ENCODE assay signal across 20 cellular contexts in the genomic region with DNA sequence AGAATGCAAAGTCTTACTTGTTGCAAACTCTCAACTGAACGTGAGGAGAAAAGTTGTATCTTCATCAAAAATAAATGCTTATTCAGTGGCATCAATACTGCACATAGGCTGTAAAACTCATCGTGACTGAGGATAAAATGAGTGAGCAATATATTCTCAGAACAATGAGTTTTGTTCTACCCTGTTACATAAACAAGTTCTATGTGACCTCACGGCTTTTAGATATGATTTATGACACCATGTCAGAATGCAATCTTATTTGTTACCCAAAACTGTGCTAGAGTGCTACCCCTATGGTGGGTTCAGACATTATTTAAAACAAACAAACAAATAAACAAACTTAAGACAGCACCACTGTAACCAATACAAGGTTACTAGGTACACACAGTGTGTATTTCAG. TPM values are rescaled to one million over a fixed set of nuclear protein-coding genes. Genes with fewer than 3 reads are reported as not detected.
A peak's percentile ranks its signal among the peaks of the same experiment; 100 is the strongest.
DNase-seq lines count a peak whose midpoint lies in the region; ATAC-seq, FAIRE-seq and TF ChIP-seq lines count a peak whose summit lies in the region.
"Had no signal": no experiment of that assay in that cellular context is flagged by ENCODE, and none has a peak within 500 bp of the region (broad histone marks: within the 10 kb centered on the region; RNA-seq: fewer than 3 reads in every experiment).

No MANE protein-coding gene starts in this region.

- H3K4me3 Mint-ChIP-seq in activated CD4-positive, alpha-beta T cell treated with anti-CD3 and anti-CD28 coated beads, Interleukin-2, amount 10 ng/mL, durations not matched to agents 24 days and 14 days, result no peak overlapping the region

- H3K36me3 ChIP-seq in PC-3 (ENCODE audit: low read depth, low read length) (no peaks in the 10 kb centered on the region), skeletal muscle satellite cell (ENCODE audit: insufficient read depth, low read length) (no peaks in the 10 kb centered on the region)
- H3K36me3 ChIP-seq: right lobe of liver, thyroid gland had no signal

- no peak overlapping the region for H3K4me3 ChIP-seq in PC-3 (ENCODE audit: low read length)
- H3K4me3 ChIP-seq in skeletal muscle satellite cell (ENCODE audit: low read length), result no peak overlapping the region
- H3K4me3 ChIP-seq: GM12878, right lobe of liver, thyroid gland had no signal

- H3K27ac ChIP-seq in PC-3 (ENCODE audit: low read length), result peak overlapping the region; percentile 55
- H3K27ac ChIP-seq: right lobe of liver, thyroid gland had no signal

- no peaks in the 10 kb centered on the region for H3K9me2 ChIP-seq in PC-3 (replicated peaks; ENCODE audit: low read length)

- H4K20me1 ChIP-seq in PC-3 (ENCODE audit: low read length), result no peaks in the 10 kb centered on the region

- no peak for TF ChIP-seq CTCF in PC-3 (conservative IDR thresholded peaks at IDR 0.05; ENCODE audit: low read depth, low read length)

- H2AFZ ChIP-seq in PC-3 (ENCODE audit: low read length), result no peak overlapping the region

- H3K27me3 ChIP-seq in PC-3 (ENCODE audit: low read length) (no peaks in the 10 kb centered on the region), skeletal muscle satellite cell (ENCODE audit: control insufficient read depth, insufficient read depth, low read length) (no peaks in the 10 kb centered on the region)
- H3K27me3 ChIP-seq: right lobe of liver, thyroid gland had no signal

- H3K36me3 Mint-ChIP-seq in activated CD4-positive, alpha-beta T cell treated with anti-CD3 and anti-CD28 coated beads, Interleukin-2, amount 10 ng/mL, durations not matched to agents 24 days and 14 days (ENCODE audit: low read depth), result peaks cover 41% of the 10 kb centered on the region

- no peak for DNase-seq in activated CD4-positive, alpha-beta T cell treated with anti-CD3 and anti-CD28 coated beads, Interleukin-2, amount 10 ng/mL, durations not matched to agents 24 days and 14 days
- DNase-seq in activated CD4-positive, alpha-beta T cell treated with anti-CD3 and anti-CD28 coated beads, Interleukin-2, amount 50 U/mL, for 48 hours, result no peak
- no peak for DNase-seq in PC-3
- DNase-seq in dermis microvascular lymphatic vessel endothelial cell (ENCODE audit: low read depth in 2 of 2), result peak; percentile 82 to 87
- no peak for DNase-seq in stimulated activated CD4-positive, alpha-beta T cell treated with anti-CD3 and anti-CD28 coated beads, Interleukin-15, amount 100 ng/mL, for 24 hours
- no peak for DNase-seq in H54 (ENCODE audit: insufficient read length, low spot score)
- DNase-seq: cerebellar nuclear complex; EL; head of caudate nucleus; NCI-H2029 treated with DMSO at 0.1 percent for 48 hours; NCI-H526 treated with DMSO at 0.1 percent for 48 hours; OCI-M1; right lobe of liver; stimulated activated CD4-positive, alpha-beta T cell treated with anti-CD3 and anti-CD28 coated beads, Interleukin-4, amount 100 ng/mL, for 1 hour; stimulated activated CD8-positive, alpha-beta memory T cell treated with anti-CD3 and anti-CD28 coated beads, Interleukin-4, amount 100 ng/mL, for 48 hours; thyroid gland had no signal

- H3K27me3 Mint-ChIP-seq in activated CD4-positive, alpha-beta T cell treated with anti-CD3 and anti-CD28 coated beads, Interleukin-2, amount 10 ng/mL, durations not matched to agents 24 days and 14 days, result no peaks in the 10 kb centered on the region

- intact Hi-C loops in activated CD4-positive, alpha-beta T cell treated with anti-CD3 and anti-CD28 coated beads, Interleukin-2, amount 10 ng/mL, durations not matched to agents 24 days and 14 days (cut with micrococcal nuclease), result loop anchor here (5.0 kb wide), 1 partner anchor 34 kb away; no protein-coding TSS in a partner anchor
- intact Hi-C loops in PC-3 (cut with micrococcal nuclease), result no loop called here

- H3K4me1 ChIP-seq in PC-3 (ENCODE audit: insufficient read depth, low read length) (peaks cover 22% of the 10 kb centered on the region), skeletal muscle satellite cell (ENCODE audit: control insufficient read depth, insufficient read depth, low read length) (peaks cover 30% of the 10 kb centered on the region)

- H3K9me3 ChIP-seq in PC-3 (ENCODE audit: low read length), result no peaks in the 10 kb centered on the region
- H3K9me3 ChIP-seq in skeletal muscle satellite cell (replicated peaks; ENCODE audit: low read length), result no peaks in the 10 kb centered on the region
- H3K9me3 ChIP-seq: right lobe of liver, thyroid gland had no signal

- POLR2A ChIA-PET in PC-3 (lab: Charles Lee; ENCODE audit: unreplicated experiment), result no interaction called here

- peaks cover 4% of the 10 kb centered on the region for H3F3A ChIP-seq in PC-3 (ENCODE audit: low read length, unreplicated experiment)

- H3K79me2 ChIP-seq in PC-3 (ENCODE audit: low read length), result peaks cover 21% of the 10 kb centered on the region

- H3K4me2 ChIP-seq in PC-3 (ENCODE audit: low read length), result peak overlapping the region; percentile 38; the same call in 1 of the 2 replicates
- peak overlapping the region; percentile 1 for H3K4me2 ChIP-seq in skeletal muscle satellite cell (ENCODE audit: low read length)

- no TSS peak for BruUV-seq in PC-3 (replicated peaks; lab: Mats Ljungman, UMichigan)

- ATAC-seq in PC-3, result no peak
- ATAC-seq in HG02798 (IDR thresholded peaks at IDR 0.05; ENCODE audit: poor library complexity, unreplicated experiment), result no peak
- ATAC-seq: GM12878 had no signal

- H3K9me3 Mint-ChIP-seq in activated CD4-positive, alpha-beta T cell treated with anti-CD3 and anti-CD28 coated beads, Interleukin-2, amount 10 ng/mL, durations not matched to agents 24 days and 14 days, result no peaks in the 10 kb centered on the region

- CTCF ChIA-PET in PC-3 (lab: Charles Lee), result no interaction called here

- FAIRE-seq in H54 (lab: Jason Lieb, UNC), result no peak
- FAIRE-seq: GM12878, H1 had no signal

- peaks cover 75% of the 10 kb centered on the region for H3K4me1 Mint-ChIP-seq in activated CD4-positive, alpha-beta T cell treated with anti-CD3 and anti-CD28 coated beads, Interleukin-2, amount 10 ng/mL, durations not matched to agents 24 days and 14 days

- H3K9ac ChIP-seq in PC-3 (ENCODE audit: low read length) (no peak overlapping the region), skeletal muscle satellite cell (ENCODE audit: low read depth, low read length) (no peak overlapping the region)

- no peak for TF ChIP-seq POLR2A in H54 (IDR thresholded peaks at IDR 0.05; ENCODE audit: low read depth, low read length)

- H3K27ac Mint-ChIP-seq in activated CD4-positive, alpha-beta T cell treated with anti-CD3 and anti-CD28 coated beads, Interleukin-2, amount 10 ng/mL, durations not matched to agents 24 days and 14 days, result peak overlapping the region; percentile 70

RNA-seq across cellular contexts. Expression of a gene that starts 55.4 kb away (rescaled TPM):
- total RNA-seq in activated CD4-positive, alpha-beta T cell treated with anti-CD3 and anti-CD28 coated beads, Interleukin-2, amount 10 ng/mL, durations not matched to agents 24 days and 14 days, result 38.1 and 39.6 TPM in 2 replicates
- total RNA-seq in PC-3 (2014; rRNA removed) (2.7 and 3.5 TPM in 2 replicates), dermis microvascular lymphatic vessel endothelial cell (16.2 and 30.2 TPM in 2 replicates)
- total RNA-seq in skeletal muscle satellite cell (2012; rRNA removed), result 7.2 and 11.2 TPM in 2 replicates

Comparison
In these comparisons a context has a peak if more than half of its experiments do, and no peak if none do; other contexts are left out.
1. DNase-seq: peak in dermis microvascular lymphatic vessel endothelial cell (2 of 2); none in activated CD4-positive, alpha-beta T cell treated with anti-CD3 and anti-CD28 coated beads, Interleukin-2, amount 10 ng/mL, durations not matched to agents 24 days and 14 days (single experiment), activated CD4-positive, alpha-beta T cell treated with anti-CD3 and anti-CD28 coated beads, Interleukin-2, amount 50 U/mL, for 48 hours (0 of 2), PC-3 (single experiment), stimulated activated CD4-positive, alpha-beta T cell treated with anti-CD3 and anti-CD28 coated beads, Interleukin-15, amount 100 ng/mL, for 24 hours (single experiment) and H54 (single experiment).